Comparison of ENCODE assay signal across 1 cellular context in the genomic region with DNA sequence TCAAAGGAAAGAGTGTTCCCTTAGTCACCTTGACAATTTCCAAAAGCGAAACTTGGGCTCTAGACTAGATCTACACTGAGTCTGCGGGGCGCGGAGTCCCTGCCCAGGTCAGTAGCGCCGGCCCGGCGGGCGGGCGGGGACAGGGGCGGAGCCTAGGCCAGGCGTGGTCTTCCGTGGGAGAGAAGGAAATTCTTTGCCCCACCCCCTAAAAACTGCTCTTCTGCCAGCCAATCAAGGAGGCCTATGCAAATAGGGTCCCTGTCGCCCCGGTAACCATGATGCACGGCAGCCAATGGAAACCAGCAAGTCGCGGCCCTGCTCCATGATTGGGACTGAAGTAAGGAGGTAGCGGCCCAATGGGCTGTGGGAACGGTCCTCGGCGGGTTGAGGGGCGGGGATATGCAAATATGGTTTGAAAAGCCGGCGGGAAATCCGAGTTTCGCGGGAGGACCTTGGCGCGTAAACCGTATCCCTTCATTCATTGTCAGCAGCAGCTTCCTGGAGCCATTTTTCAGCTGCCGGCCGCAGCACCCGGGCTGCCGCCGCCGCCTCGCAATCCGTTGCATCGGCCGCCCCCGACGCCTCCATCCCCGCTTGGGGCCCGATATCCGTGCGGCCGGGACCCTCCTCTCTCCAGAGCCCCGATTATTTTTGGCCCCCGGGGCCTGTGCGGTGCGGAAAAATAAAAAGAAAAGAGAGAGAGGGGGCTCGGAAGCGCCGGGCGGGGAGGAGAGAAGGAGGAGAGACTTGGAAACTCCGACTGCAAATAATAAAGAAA.
TF ChIP-seq lines count a peak whose summit lies in the region.

A gene (plus strand): TSS at position 477 of the 778 bp plus-strand sequence. CDS start 354 bp downstream, outside the sequence.

TF ChIP-seq in HepG2, 621 proteins besides CTCF, POLR2A, EP300 and RAD21 (continued from another document and continues in another):
- TF ChIP-seq, protein P1, sequence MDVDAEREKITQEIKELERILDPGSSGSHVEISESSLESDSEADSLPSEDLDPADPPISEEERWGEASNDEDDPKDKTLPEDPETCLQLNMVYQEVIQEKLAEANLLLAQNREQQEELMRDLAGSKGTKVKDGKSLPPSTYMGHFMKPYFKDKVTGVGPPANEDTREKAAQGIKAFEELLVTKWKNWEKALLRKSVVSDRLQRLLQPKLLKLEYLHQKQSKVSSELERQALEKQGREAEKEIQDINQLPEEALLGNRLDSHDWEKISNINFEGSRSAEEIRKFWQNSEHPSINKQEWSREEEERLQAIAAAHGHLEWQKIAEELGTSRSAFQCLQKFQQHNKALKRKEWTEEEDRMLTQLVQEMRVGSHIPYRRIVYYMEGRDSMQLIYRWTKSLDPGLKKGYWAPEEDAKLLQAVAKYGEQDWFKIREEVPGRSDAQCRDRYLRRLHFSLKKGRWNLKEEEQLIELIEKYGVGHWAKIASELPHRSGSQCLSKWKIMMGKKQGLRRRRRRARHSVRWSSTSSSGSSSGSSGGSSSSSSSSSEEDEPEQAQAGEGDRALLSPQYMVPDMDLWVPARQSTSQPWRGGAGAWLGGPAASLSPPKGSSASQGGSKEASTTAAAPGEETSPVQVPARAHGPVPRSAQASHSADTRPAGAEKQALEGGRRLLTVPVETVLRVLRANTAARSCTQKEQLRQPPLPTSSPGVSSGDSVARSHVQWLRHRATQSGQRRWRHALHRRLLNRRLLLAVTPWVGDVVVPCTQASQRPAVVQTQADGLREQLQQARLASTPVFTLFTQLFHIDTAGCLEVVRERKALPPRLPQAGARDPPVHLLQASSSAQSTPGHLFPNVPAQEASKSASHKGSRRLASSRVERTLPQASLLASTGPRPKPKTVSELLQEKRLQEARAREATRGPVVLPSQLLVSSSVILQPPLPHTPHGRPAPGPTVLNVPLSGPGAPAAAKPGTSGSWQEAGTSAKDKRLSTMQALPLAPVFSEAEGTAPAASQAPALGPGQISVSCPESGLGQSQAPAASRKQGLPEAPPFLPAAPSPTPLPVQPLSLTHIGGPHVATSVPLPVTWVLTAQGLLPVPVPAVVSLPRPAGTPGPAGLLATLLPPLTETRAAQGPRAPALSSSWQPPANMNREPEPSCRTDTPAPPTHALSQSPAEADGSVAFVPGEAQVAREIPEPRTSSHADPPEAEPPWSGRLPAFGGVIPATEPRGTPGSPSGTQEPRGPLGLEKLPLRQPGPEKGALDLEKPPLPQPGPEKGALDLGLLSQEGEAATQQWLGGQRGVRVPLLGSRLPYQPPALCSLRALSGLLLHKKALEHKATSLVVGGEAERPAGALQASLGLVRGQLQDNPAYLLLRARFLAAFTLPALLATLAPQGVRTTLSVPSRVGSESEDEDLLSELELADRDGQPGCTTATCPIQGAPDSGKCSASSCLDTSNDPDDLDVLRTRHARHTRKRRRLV (CRISPR knock-in tag; IDR thresholded peaks at IDR 0.05) = peak; percentile 98
- TF ChIP-seq RELA (CRISPR knock-in tag; IDR thresholded peaks at IDR 0.05) = no peak
- no peak; the same call in 1 of the 2 replicates for TF ChIP-seq CBX2 (IDR thresholded peaks at IDR 0.05; ENCODE audit: low read depth, low read length)
- no peak; the same call in 1 of the 2 replicates for TF ChIP-seq CBX2 (CRISPR knock-in tag; IDR thresholded peaks at IDR 0.05; ENCODE audit: low read depth)
- peak; percentile 96 for TF ChIP-seq ZNF879 (CRISPR knock-in tag; IDR thresholded peaks at IDR 0.05)
- TF ChIP-seq, protein P2, sequence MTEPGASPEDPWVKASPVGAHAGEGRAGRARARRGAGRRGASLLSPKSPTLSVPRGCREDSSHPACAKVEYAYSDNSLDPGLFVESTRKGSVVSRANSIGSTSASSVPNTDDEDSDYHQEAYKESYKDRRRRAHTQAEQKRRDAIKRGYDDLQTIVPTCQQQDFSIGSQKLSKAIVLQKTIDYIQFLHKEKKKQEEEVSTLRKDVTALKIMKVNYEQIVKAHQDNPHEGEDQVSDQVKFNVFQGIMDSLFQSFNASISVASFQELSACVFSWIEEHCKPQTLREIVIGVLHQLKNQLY (CRISPR knock-in tag; IDR thresholded peaks at IDR 0.05) = peak; percentile 43; the same call in 1 of the 2 replicates
- peak; percentile 97 for TF ChIP-seq KLF15 (CRISPR knock-in tag; IDR thresholded peaks at IDR 0.05; ENCODE audit: borderline replicate concordance)
- no peak for TF ChIP-seq SMARCE1 (IDR thresholded peaks at IDR 0.05; ENCODE audit: borderline replicate concordance)
- TF ChIP-seq ZNF180 (CRISPR knock-in tag; IDR thresholded peaks at IDR 0.05; ENCODE audit: borderline replicate concordance, low read depth) = peak; percentile 81; the same call in 1 of the 2 replicates
- peak; percentile 27; the same call in 1 of the 2 replicates for TF ChIP-seq KLF6 (CRISPR knock-in tag; IDR thresholded peaks at IDR 0.05)
- TF ChIP-seq ZNF44 (CRISPR knock-in tag; IDR thresholded peaks at IDR 0.05) = no peak; the same call in none of the 2 replicates
- peak; percentile 19; the same call in 1 of the 2 replicates for TF ChIP-seq EED (CRISPR knock-in tag; IDR thresholded peaks at IDR 0.05)
- TF ChIP-seq, protein P3, sequence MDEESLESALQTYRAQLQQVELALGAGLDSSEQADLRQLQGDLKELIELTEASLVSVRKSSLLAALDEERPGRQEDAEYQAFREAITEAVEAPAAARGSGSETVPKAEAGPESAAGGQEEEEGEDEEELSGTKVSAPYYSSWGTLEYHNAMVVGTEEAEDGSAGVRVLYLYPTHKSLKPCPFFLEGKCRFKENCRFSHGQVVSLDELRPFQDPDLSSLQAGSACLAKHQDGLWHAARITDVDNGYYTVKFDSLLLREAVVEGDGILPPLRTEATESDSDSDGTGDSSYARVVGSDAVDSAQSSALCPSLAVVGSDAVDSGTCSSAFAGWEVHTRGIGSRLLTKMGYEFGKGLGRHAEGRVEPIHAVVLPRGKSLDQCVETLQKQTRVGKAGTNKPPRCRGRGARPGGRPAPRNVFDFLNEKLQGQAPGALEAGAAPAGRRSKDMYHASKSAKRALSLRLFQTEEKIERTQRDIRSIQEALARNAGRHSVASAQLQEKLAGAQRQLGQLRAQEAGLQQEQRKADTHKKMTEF (CRISPR knock-in tag; IDR thresholded peaks at IDR 0.05) = 0 out of 2 replicates have a peak, but pooled peaks have one; percentile 28
- TF ChIP-seq, protein P4, sequence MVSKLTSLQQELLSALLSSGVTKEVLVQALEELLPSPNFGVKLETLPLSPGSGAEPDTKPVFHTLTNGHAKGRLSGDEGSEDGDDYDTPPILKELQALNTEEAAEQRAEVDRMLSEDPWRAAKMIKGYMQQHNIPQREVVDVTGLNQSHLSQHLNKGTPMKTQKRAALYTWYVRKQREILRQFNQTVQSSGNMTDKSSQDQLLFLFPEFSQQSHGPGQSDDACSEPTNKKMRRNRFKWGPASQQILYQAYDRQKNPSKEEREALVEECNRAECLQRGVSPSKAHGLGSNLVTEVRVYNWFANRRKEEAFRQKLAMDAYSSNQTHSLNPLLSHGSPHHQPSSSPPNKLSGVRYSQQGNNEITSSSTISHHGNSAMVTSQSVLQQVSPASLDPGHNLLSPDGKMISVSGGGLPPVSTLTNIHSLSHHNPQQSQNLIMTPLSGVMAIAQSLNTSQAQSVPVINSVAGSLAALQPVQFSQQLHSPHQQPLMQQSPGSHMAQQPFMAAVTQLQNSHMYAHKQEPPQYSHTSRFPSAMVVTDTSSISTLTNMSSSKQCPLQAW (CRISPR knock-in tag; IDR thresholded peaks at IDR 0.05) = peak; percentile 73; the same call in 1 of the 2 replicates
- TF ChIP-seq HES4 (CRISPR knock-in tag; IDR thresholded peaks at IDR 0.05; ENCODE audit: borderline replicate concordance) = peak; percentile 61; the same call in 1 of the 2 replicates
- no peak for TF ChIP-seq ZMYM3 (CRISPR knock-in tag; IDR thresholded peaks at IDR 0.05)
- TF ChIP-seq, protein P5, sequence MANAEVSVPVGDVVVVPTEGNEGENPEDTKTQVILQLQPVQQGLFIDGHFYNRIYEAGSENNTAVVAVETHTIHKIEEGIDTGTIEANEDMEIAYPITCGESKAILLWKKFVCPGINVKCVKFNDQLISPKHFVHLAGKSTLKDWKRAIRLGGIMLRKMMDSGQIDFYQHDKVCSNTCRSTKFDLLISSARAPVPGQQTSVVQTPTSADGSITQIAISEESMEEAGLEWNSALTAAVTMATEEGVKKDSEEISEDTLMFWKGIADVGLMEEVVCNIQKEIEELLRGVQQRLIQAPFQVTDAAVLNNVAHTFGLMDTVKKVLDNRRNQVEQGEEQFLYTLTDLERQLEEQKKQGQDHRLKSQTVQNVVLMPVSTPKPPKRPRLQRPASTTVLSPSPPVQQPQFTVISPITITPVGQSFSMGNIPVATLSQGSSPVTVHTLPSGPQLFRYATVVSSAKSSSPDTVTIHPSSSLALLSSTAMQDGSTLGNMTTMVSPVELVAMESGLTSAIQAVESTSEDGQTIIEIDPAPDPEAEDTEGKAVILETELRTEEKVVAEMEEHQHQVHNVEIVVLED (CRISPR knock-in tag; IDR thresholded peaks at IDR 0.05; ENCODE audit: borderline replicate concordance) = peak; percentile 63; the same call in 1 of the 2 replicates
- TF ChIP-seq, protein P6, sequence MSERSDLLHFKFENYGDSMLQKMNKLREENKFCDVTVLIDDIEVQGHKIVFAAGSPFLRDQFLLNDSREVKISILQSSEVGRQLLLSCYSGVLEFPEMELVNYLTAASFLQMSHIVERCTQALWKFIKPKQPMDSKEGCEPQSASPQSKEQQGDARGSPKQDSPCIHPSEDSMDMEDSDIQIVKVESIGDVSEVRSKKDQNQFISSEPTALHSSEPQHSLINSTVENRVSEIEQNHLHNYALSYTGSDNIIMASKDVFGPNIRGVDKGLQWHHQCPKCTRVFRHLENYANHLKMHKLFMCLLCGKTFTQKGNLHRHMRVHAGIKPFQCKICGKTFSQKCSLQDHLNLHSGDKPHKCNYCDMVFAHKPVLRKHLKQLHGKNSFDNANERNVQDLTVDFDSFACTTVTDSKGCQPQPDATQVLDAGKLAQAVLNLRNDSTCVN (CRISPR knock-in tag; IDR thresholded peaks at IDR 0.05; ENCODE audit: borderline replicate concordance) = peak; percentile 9; the same call in 1 of the 2 replicates
- TF ChIP-seq ARHGAP35 (CRISPR knock-in tag; IDR thresholded peaks at IDR 0.05; ENCODE audit: borderline replicate concordance) = no peak; the same call in 1 of the 2 replicates
- peak; percentile 69; the same call in 1 of the 2 replicates for TF ChIP-seq ZNF558 (CRISPR knock-in tag; IDR thresholded peaks at IDR 0.05; ENCODE audit: borderline replicate concordance)
- peak; percentile 93 for TF ChIP-seq ZNF749 (CRISPR knock-in tag; IDR thresholded peaks at IDR 0.05; ENCODE audit: borderline replicate concordance)
- TF ChIP-seq ZNF839 (CRISPR knock-in tag; IDR thresholded peaks at IDR 0.05; ENCODE audit: borderline replicate concordance) = no peak
- TF ChIP-seq ZNF296 (CRISPR knock-in tag; conservative IDR thresholded peaks at IDR 0.05) = no peak; the same call in none of the 2 replicates
- TF ChIP-seq YEATS2 (CRISPR knock-in tag; IDR thresholded peaks at IDR 0.05; ENCODE audit: borderline replicate concordance) = peak; percentile 99
- peak; percentile 63 for TF ChIP-seq ZNF616 (CRISPR knock-in tag; IDR thresholded peaks at IDR 0.05; ENCODE audit: low read depth)
- TF ChIP-seq BHLHE40 (IDR thresholded peaks at IDR 0.05; ENCODE audit: low read length) = no peak
- no peak for TF ChIP-seq ZNF383 (CRISPR knock-in tag; IDR thresholded peaks at IDR 0.05; ENCODE audit: borderline replicate concordance)
- TF ChIP-seq, protein P7, sequence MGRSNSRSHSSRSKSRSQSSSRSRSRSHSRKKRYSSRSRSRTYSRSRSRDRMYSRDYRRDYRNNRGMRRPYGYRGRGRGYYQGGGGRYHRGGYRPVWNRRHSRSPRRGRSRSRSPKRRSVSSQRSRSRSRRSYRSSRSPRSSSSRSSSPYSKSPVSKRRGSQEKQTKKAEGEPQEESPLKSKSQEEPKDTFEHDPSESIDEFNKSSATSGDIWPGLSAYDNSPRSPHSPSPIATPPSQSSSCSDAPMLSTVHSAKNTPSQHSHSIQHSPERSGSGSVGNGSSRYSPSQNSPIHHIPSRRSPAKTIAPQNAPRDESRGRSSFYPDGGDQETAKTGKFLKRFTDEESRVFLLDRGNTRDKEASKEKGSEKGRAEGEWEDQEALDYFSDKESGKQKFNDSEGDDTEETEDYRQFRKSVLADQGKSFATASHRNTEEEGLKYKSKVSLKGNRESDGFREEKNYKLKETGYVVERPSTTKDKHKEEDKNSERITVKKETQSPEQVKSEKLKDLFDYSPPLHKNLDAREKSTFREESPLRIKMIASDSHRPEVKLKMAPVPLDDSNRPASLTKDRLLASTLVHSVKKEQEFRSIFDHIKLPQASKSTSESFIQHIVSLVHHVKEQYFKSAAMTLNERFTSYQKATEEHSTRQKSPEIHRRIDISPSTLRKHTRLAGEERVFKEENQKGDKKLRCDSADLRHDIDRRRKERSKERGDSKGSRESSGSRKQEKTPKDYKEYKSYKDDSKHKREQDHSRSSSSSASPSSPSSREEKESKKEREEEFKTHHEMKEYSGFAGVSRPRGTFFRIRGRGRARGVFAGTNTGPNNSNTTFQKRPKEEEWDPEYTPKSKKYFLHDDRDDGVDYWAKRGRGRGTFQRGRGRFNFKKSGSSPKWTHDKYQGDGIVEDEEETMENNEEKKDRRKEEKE (IDR thresholded peaks at IDR 0.05) = no peak
- TF ChIP-seq ARNT (IDR thresholded peaks at IDR 0.05) = no peak
- TF ChIP-seq SATB2 (CRISPR knock-in tag; IDR thresholded peaks at IDR 0.05) = peak; percentile 84
- peak; percentile 89; the same call in 1 of the 2 replicates for TF ChIP-seq FLYWCH1 (CRISPR knock-in tag; IDR thresholded peaks at IDR 0.05)
- no peak for TF ChIP-seq PHB2 (IDR thresholded peaks at IDR 0.05; ENCODE audit: partially characterized antibody)
- no peak; the same call in 1 of the 2 replicates for TF ChIP-seq ATF1 (CRISPR knock-in tag; IDR thresholded peaks at IDR 0.05)
- TF ChIP-seq, protein P8, sequence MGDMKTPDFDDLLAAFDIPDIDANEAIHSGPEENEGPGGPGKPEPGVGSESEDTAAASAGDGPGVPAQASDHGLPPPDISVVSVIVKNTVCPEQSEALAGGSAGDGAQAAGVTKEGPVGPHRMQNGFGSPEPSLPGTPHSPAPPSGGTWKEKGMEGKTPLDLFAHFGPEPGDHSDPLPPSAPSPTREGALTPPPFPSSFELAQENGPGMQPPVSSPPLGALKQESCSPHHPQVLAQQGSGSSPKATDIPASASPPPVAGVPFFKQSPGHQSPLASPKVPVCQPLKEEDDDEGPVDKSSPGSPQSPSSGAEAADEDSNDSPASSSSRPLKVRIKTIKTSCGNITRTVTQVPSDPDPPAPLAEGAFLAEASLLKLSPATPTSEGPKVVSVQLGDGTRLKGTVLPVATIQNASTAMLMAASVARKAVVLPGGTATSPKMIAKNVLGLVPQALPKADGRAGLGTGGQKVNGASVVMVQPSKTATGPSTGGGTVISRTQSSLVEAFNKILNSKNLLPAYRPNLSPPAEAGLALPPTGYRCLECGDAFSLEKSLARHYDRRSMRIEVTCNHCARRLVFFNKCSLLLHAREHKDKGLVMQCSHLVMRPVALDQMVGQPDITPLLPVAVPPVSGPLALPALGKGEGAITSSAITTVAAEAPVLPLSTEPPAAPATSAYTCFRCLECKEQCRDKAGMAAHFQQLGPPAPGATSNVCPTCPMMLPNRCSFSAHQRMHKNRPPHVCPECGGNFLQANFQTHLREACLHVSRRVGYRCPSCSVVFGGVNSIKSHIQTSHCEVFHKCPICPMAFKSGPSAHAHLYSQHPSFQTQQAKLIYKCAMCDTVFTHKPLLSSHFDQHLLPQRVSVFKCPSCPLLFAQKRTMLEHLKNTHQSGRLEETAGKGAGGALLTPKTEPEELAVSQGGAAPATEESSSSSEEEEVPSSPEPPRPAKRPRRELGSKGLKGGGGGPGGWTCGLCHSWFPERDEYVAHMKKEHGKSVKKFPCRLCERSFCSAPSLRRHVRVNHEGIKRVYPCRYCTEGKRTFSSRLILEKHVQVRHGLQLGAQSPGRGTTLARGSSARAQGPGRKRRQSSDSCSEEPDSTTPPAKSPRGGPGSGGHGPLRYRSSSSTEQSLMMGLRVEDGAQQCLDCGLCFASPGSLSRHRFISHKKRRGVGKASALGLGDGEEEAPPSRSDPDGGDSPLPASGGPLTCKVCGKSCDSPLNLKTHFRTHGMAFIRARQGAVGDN (CRISPR knock-in tag; IDR thresholded peaks at IDR 0.05) = peak; percentile 83
- peak; percentile 45; the same call in 1 of the 2 replicates for TF ChIP-seq ZNF780A (CRISPR knock-in tag; IDR thresholded peaks at IDR 0.05)
